In the genomic region with DNA sequence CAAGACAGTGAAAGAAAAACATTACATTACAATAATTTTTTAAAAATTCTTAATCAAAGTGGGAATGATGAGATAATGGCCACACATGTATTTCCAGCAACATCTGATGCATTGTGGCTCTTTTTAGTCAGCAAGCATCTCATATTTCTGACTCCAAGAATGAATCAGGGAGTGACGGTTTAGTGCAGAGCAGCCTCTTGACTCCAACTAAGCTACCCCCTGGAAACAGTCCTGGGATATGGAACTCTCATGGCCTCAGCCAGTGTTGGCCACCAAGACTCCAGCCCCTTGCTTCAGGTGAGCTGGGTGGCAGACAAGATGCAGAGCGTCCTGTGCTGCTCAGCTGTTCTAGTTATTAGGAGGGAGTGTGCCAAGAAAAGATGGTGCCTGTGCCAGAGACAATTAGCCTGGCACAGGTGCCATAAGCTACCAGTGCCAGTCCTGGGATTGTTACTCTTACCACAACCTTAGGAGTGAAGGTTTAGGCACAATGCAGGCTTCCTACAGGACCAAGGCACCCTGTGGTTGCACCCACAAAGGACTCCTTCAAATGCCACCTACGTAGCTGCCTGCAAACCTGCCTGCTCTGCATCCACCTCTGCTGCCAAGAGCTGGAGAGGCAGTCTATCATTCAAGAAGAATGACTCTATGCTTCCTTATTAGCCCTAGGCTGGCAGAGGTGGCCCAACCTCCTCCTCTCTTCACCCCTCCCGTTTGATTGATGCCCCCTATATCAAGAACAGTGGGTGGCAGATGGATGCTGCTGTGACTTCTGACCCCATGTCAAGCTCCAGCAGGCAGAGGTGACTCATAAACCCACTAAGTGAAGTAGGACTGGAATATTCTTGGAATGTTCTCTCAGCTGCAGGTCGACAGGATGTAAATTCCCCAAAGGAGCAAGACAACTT, we compare ENCODE assay signal across 15 cellular contexts. TPM values are rescaled to one million over a fixed set of nuclear protein-coding genes. Genes with fewer than 3 reads are reported as not detected.
DNase-seq lines count a peak whose midpoint lies in the region; ATAC-seq and TF ChIP-seq lines count a peak whose summit lies in the region.
"Had no signal": no experiment of that assay in that cellular context is flagged by ENCODE, and none has a peak within 500 bp of the region (broad histone marks: within the 10 kb centered on the region; RNA-seq: fewer than 3 reads in every experiment).

No MANE protein-coding gene starts in this region.

- no peaks in the 10 kb centered on the region for H3K79me2 ChIP-seq in GM23338 (replicated peaks; ENCODE audit: insufficient read depth)

- no peak overlapping the region for H3K27ac ChIP-seq in GM23338 (ENCODE audit: low read depth)
- H3K27ac ChIP-seq in esophagus muscularis mucosa (replicated peaks in 1 of 4): no peak overlapping the region
- H3K27ac ChIP-seq: dorsolateral prefrontal cortex, right atrium auricular region had no signal

- no peak overlapping the region for H3K27ac Mint-ChIP-seq in GM23338
- H3K27ac Mint-ChIP-seq: activated CD8-positive, alpha-beta T cell treated with anti-CD3 and anti-CD28 coated beads for 36 hours; T-helper 17 cell had no signal

- TF ChIP-seq POLR2A in esophagus muscularis mucosa (IDR thresholded peaks at IDR 0.05; ENCODE audit: low read depth): no peak

- H3K9me2 ChIP-seq in GM23338 (ENCODE audit: insufficient read depth): peaks cover 24% of the 10 kb centered on the region

- H3K27me3 Mint-ChIP-seq in GM23338 (ENCODE audit: insufficient read depth, low read depth, poor library complexity): no peaks in the 10 kb centered on the region
- H3K27me3 Mint-ChIP-seq: activated CD8-positive, alpha-beta T cell treated with anti-CD3 and anti-CD28 coated beads for 36 hours; T-helper 17 cell had no signal

- no peaks in the 10 kb centered on the region for H3K36me3 Mint-ChIP-seq in GM23338 (ENCODE audit: low read depth)

- H3K27me3 ChIP-seq in GM23338 (ENCODE audit: insufficient read depth) (no peaks in the 10 kb centered on the region), esophagus muscularis mucosa (no peaks in the 10 kb centered on the region)
- H3K27me3 ChIP-seq: dorsolateral prefrontal cortex, right atrium auricular region had no signal

- H3K9me3 Mint-ChIP-seq in GM23338: no peaks in the 10 kb centered on the region

- TF ChIP-seq EP300 in esophagus muscularis mucosa (IDR thresholded peaks at IDR 0.05): no peak

- WGBS in esophagus muscularis mucosa: 78% methylated on average over 5 of the region's 5 CpGs

- ATAC-seq in left ventricle myocardium superior (peak; percentile 41), Right ventricle myocardium inferior (no peak), left lobe of liver (no peak), GM23338 (no peak)
- ATAC-seq: activated CD8-positive, alpha-beta T cell treated with anti-CD3 and anti-CD28 coated beads for 36 hours; T-helper 17 cell had no signal

- no peak overlapping the region for H3K4me2 ChIP-seq in GM23338

- no peaks in the 10 kb centered on the region for H3K4me1 ChIP-seq in GM23338 (ENCODE audit: insufficient read depth)
- H3K4me1 ChIP-seq in esophagus muscularis mucosa: no peaks in the 10 kb centered on the region
- H3K4me1 ChIP-seq: right atrium auricular region had no signal

- no peak for DNase-seq in left ventricle myocardium superior
- no peak for DNase-seq in Right ventricle myocardium inferior (ENCODE audit: missing footprints)
- DNase-seq in T1000 (lab: John Stamatoyannopoulos, UW): peak; percentile 10
- peak; percentile 8 for DNase-seq in fibroblast of pulmonary artery (ENCODE audit: low read depth)
- DNase-seq in left lobe of liver (ENCODE audit: low spot score): no peak
- no peak for DNase-seq in GM23338 (ENCODE audit: low spot score)
- DNase-seq in esophagus muscularis mucosa (ENCODE audit: extremely low spot score): no peak
- DNase-seq in D341Med (ENCODE audit: low spot score): no peak
- DNase-seq: activated CD8-positive, alpha-beta T cell treated with anti-CD3 and anti-CD28 coated beads for 36 hours; activated naive CD4-positive, alpha-beta T cell treated with anti-CD3 and anti-CD28 coated beads, Interleukin-2, amount 50 U/mL, for 16 hours; NCI-H1694 treated with DMSO at 0.1 percent for 48 hours; T-helper 17 cell had no signal

- no peaks in the 10 kb centered on the region for H4K20me1 ChIP-seq in GM23338 (replicated peaks; ENCODE audit: insufficient read depth)

- intact Hi-C loops in left ventricle myocardium superior (cut with micrococcal nuclease) (no loop called here), Right ventricle myocardium inferior (cut with DNase I) (no loop called here), esophagus muscularis mucosa (cut with DNase I) (no loop called here)

- H2AFZ ChIP-seq in GM23338: no peak overlapping the region

- no peaks in the 10 kb centered on the region for H3F3A ChIP-seq in GM23338 (replicated peaks; ENCODE audit: low read depth)

- H3K4me3 Mint-ChIP-seq in GM23338: no peak overlapping the region
- H3K4me3 Mint-ChIP-seq: activated CD8-positive, alpha-beta T cell treated with anti-CD3 and anti-CD28 coated beads for 36 hours; T-helper 17 cell had no signal

- no peaks in the 10 kb centered on the region for H3K4me1 Mint-ChIP-seq in GM23338
- H3K4me1 Mint-ChIP-seq: T-helper 17 cell had no signal

- H3K36me3 ChIP-seq in GM23338 (ENCODE audit: insufficient read depth): no peaks in the 10 kb centered on the region
- H3K36me3 ChIP-seq in esophagus muscularis mucosa: peaks cover 0 to 19% (median 4%) of the 10 kb centered on the region in 4 donors
- H3K36me3 ChIP-seq: right atrium auricular region had no signal

- H3K4me3 ChIP-seq in fibroblast of pulmonary artery (replicated peaks; ENCODE audit: low read depth, low read length) (no peak overlapping the region), GM23338 (no peak overlapping the region), esophagus muscularis mucosa (no peak overlapping the region)
- H3K4me3 ChIP-seq: dorsolateral prefrontal cortex, right atrium auricular region had no signal

- no peaks in the 10 kb centered on the region for H3K9me3 ChIP-seq in esophagus muscularis mucosa
- H3K9me3 ChIP-seq: right atrium auricular region had no signal

- TF ChIP-seq CTCF in fibroblast of pulmonary artery (IDR thresholded peaks at IDR 0.05; ENCODE audit: low read length, missing control alignments) (no peak), GM23338 (conservative IDR thresholded peaks at IDR 0.05; ENCODE audit: low read depth in 2 of 2) (no peak), esophagus muscularis mucosa (IDR thresholded peaks at IDR 0.05) (no peak)

TF ChIP-seq in GM23338, 12 proteins besides CTCF, POLR2A, EP300 and RAD21 (continues in another document):
- TF ChIP-seq JUNB (IDR thresholded peaks at IDR 0.05; ENCODE audit: unreplicated experiment): no peak
- TF ChIP-seq STAT1 (IDR thresholded peaks at IDR 0.05; ENCODE audit: unreplicated experiment): no peak
- TF ChIP-seq CREB1 (CRISPR knock-in tag; IDR thresholded peaks at IDR 0.05; ENCODE audit: low read depth): no peak

RNA-seq across cellular contexts. Expression of a gene that starts 6.0 kb away (rescaled TPM):
- total RNA-seq in left ventricle myocardium superior (1.8 TPM), Right ventricle myocardium inferior (1.5 TPM), left lobe of liver (60.3 TPM), esophagus muscularis mucosa (1 to 10 TPM in 3 of 4 donors, under 1 TPM in 1; 0.83 to 2.6 (median 1.8) TPM)
- total RNA-seq in GM23338 (2014; rRNA removed; shearing (Covaris generic)): 0.70 and 1.2 TPM in 2 replicates
- polyA plus RNA-seq in GM23338 (2016; fragmentation: Nextera tagmentation; extraction: Ambion mirVana): 0.29 and 0.75 TPM in 2 replicates
- total RNA-seq: activated CD8-positive, alpha-beta T cell treated with anti-CD3 and anti-CD28 coated beads for 36 hours; mononuclear cell; T-helper 17 cell had no signal

Comparison
In these comparisons a context has a peak if more than half of its experiments do, and no peak if none do; other contexts are left out.
1. DNase-seq: peak in T1000 (single experiment) and fibroblast of pulmonary artery (single experiment); none in left ventricle myocardium superior (single experiment), Right ventricle myocardium inferior (single experiment), left lobe of liver (single experiment), GM23338 (single experiment), esophagus muscularis mucosa (single experiment) and D341Med (single experiment).
2. RNA of a gene that starts 6.0 kb away (total RNA-seq): 60.3 TPM in left lobe of liver (single experiment); 0.83 to 2.6 TPM in esophagus muscularis mucosa, 1.8 TPM in left ventricle myocardium superior (single experiment), 1.5 TPM in Right ventricle myocardium inferior (single experiment) and 0.70 to 1.2 TPM in GM23338; every median in the first group is over 10 times any median in the second.